In genomic region chr3:126737527-126737926, GRCh38 we compare ENCODE assay signal across 24 cellular contexts. TPM values are rescaled to one million over a fixed set of nuclear protein-coding genes. Genes with fewer than 3 reads are reported as not detected.
DNase-seq lines count a peak whose midpoint lies in the region; ATAC-seq and TF ChIP-seq lines count a peak whose summit lies in the region.
"Had no signal": no experiment of that assay in that cellular context is flagged by ENCODE, and none has a peak within 500 bp of the region (broad histone marks: within the 10 kb centered on the region; RNA-seq: fewer than 3 reads in every experiment).

No MANE protein-coding gene starts in this region.

- no peak overlapping the region for H3K23ac ChIP-seq in IMR-90 (ENCODE audit: low read depth, low read length)

- BruUV-seq in IMR-90 (replicated peaks; lab: Mats Ljungman, UMichigan), result no TSS peak

- no peaks in the 10 kb centered on the region for H3K27me3 ChIP-seq in IMR-90 (ENCODE audit: control insufficient read depth, insufficient read depth, low read length)
- H3K27me3 ChIP-seq: adrenal gland, BLaER1, spleen, suprapubic skin had no signal

- H4K91ac ChIP-seq in IMR-90 (ENCODE audit: insufficient read depth, low read depth, low read length), result no peak overlapping the region

- peaks cover 4% of the 10 kb centered on the region for H3K36me3 ChIP-seq in IMR-90 (ENCODE audit: control insufficient read depth, insufficient read depth, low read length)
- H3K36me3 ChIP-seq: adrenal gland had no signal

- no peak overlapping the region for H3K27ac Mint-ChIP-seq in mesothelial cell of epicardium
- H3K27ac Mint-ChIP-seq: activated T-cell treated with anti-CD3 and anti-CD28 coated beads, Interleukin-2, amount 50 U/mL, for 72 hours; IgD-negative memory B cell; nephron; progenitor cell of endocrine pancreas had no signal

- H2BK5ac ChIP-seq in IMR-90 (ENCODE audit: low read depth, low read length, poor library complexity, severe bottlenecking), result no peak overlapping the region

- no peak overlapping the region for H2AFZ ChIP-seq in IMR-90 (replicated peaks; ENCODE audit: low read length, poor library complexity)
- H2AFZ ChIP-seq: GM23248 had no signal

- peaks cover 56% of the 10 kb centered on the region for H3K36me3 Mint-ChIP-seq in mesothelial cell of epicardium

- no peak overlapping the region for H4K8ac ChIP-seq in IMR-90 (ENCODE audit: low read depth in 2 of 2, low read length in 2 of 2)

- peaks cover 8% of the 10 kb centered on the region; the same call in 1 of the 2 replicates for H3K9me1 ChIP-seq in IMR-90 (ENCODE audit: insufficient read depth, low read length)

- peak; percentile 25 for TF ChIP-seq CTCF in GM10266 (IDR thresholded peaks at IDR 0.05; ENCODE audit: control insufficient read depth, insufficient read depth, low read depth, missing control alignments)
- no peak for TF ChIP-seq CTCF in IMR-90 (conservative IDR thresholded peaks at IDR 0.05; ENCODE audit: low read depth, low read length)
- peak; percentile 27 for TF ChIP-seq CTCF in cardiac fibroblast (IDR thresholded peaks at IDR 0.05; ENCODE audit: low read depth, low read length)
- peak; percentile 40 for TF ChIP-seq CTCF in mesothelial cell of epicardium (IDR thresholded peaks at IDR 0.05; ENCODE audit: unreplicated experiment)
- TF ChIP-seq CTCF in GM10248 (IDR thresholded peaks at IDR 0.05; ENCODE audit: control extremely low read depth, extremely low read depth, low read depth, missing control alignments), result no peak

- no peak overlapping the region for H3K4me2 ChIP-seq in IMR-90 (ENCODE audit: low read depth, low read length)
- H3K4me2 ChIP-seq: BLaER1 had no signal

- TF ChIP-seq POLR2A in IMR-90 (IDR thresholded peaks at IDR 0.05; ENCODE audit: low read depth, low read length), result no peak

- H3K27me3 Mint-ChIP-seq in mesothelial cell of epicardium (ENCODE audit: low read depth), result no peaks in the 10 kb centered on the region
- H3K27me3 Mint-ChIP-seq: central memory CD8-positive, alpha-beta T cell; IgD-negative memory B cell; progenitor cell of endocrine pancreas had no signal

- H3K56ac ChIP-seq in IMR-90 (ENCODE audit: extremely low read depth, insufficient read depth, low read length), result peak overlapping the region; percentile 1; the same call in 1 of the 2 replicates

- H3K14ac ChIP-seq in IMR-90 (replicated peaks; ENCODE audit: low read depth, low read length), result no peak overlapping the region

- no peaks in the 10 kb centered on the region; a peak in 1 of 4 replicates for H3K79me1 ChIP-seq in IMR-90 (ENCODE audit: low read depth in 1 of 2, low read length in 2 of 2)

- H3K4me1 Mint-ChIP-seq in mesothelial cell of epicardium, result no peaks in the 10 kb centered on the region

- no peak for TF ChIP-seq RAD21 in IMR-90 (IDR thresholded peaks at IDR 0.05; ENCODE audit: low read length)

- H2BK120ac ChIP-seq in IMR-90 (ENCODE audit: low read depth, low read length), result no peak overlapping the region

- dilution Hi-C loops in IMR-90 (cut with HindIII; ENCODE audit: low sequenced_read_pairs, unreplicated experiment), result no loop called here

- POLR2A ChIA-PET in IMR-90 (lab: Charles Lee; ENCODE audit: unreplicated experiment), result no interaction called here
- POLR2A ChIA-PET in GM10248 (lab: Yijun Ruan, JAX), result no interaction called here

- peaks cover 2% of the 10 kb centered on the region; the same call in 1 of the 2 replicates for H3K4me1 ChIP-seq in IMR-90 (ENCODE audit: control insufficient read depth, insufficient read depth, low read length)
- H3K4me1 ChIP-seq: adrenal gland, spleen, suprapubic skin had no signal

- H4K20me1 ChIP-seq in IMR-90 (ENCODE audit: insufficient read depth, low read length), result no peaks in the 10 kb centered on the region

- in situ Hi-C loops in IMR-90 (cut with MboI; ENCODE audit: low sequenced_read_pairs), result no loop called here

- intact Hi-C loops in IMR-90 (cut with micrococcal nuclease), result no loop called here

- H3K9me3 Mint-ChIP-seq in mesothelial cell of epicardium, result peaks cover 23% of the 10 kb centered on the region
- H3K9me3 Mint-ChIP-seq: central memory CD8-positive, alpha-beta T cell had no signal

- no peak for DNase-seq in GM10266 (ENCODE audit: extremely low spot score)
- no peak for DNase-seq in IMR-90
- no peak for DNase-seq in cardiac fibroblast (ENCODE audit: low read depth in 2 of 2)
- no peak for DNase-seq in mesothelial cell of epicardium (ENCODE audit: low spot score in 2 of 2, unreplicated experiment in 2 of 2)
- DNase-seq in GM10248 (ENCODE audit: extremely low spot score), result no peak
- no peak for DNase-seq in glomerular visceral epithelial cell (ENCODE audit: extremely low spot score)
- DNase-seq: activated T-cell treated with anti-CD3 and anti-CD28 coated beads, Interleukin-2, amount 50 U/mL, for 72 hours; adrenal gland; effector CD8-positive, alpha-beta T cell; GF-D8; GM23248; hippocampal formation; NCI-H1930; NCI-H446 treated with DMSO at 0.1 percent for 48 hours; Right ventricle myocardium superior; spleen had no signal

- no peak overlapping the region for H3K4me3 Mint-ChIP-seq in mesothelial cell of epicardium
- H3K4me3 Mint-ChIP-seq: activated T-cell treated with anti-CD3 and anti-CD28 coated beads, Interleukin-2, amount 50 U/mL, for 72 hours; central memory CD8-positive, alpha-beta T cell; nephron had no signal

- H3K4me3 ChIP-seq in IMR-90 (ENCODE audit: insufficient read depth, low read depth, low read length), result no peak overlapping the region
- H3K4me3 ChIP-seq in cardiac fibroblast (replicated peaks in 1 of 2; ENCODE audit: low read depth in 2 of 2, low read length in 2 of 2), result no peak overlapping the region
- H3K4me3 ChIP-seq: adrenal gland, BLaER1, GM23248, spleen, suprapubic skin had no signal

- CTCF ChIA-PET in IMR-90 (lab: Yijun Ruan, JAX), result interaction anchor here (1.0 kb wide), 1 partner anchor 14 kb away, joined by 4 read pairs; no protein-coding TSS in a partner anchor
- CTCF ChIA-PET in GM10248 (lab: Yijun Ruan, JAX), result interaction anchor here (0.7 to 1.5 kb wide), 3 partner anchors 14 to 19 kb away, joined by 3 to 7 read pairs (median 3); no protein-coding TSS in a partner anchor

- H2BK20ac ChIP-seq in IMR-90 (ENCODE audit: low read depth, low read length), result no peak overlapping the region

- no peak overlapping the region for H3K27ac ChIP-seq in IMR-90 (ENCODE audit: insufficient read depth, low read length)
- H3K27ac ChIP-seq: adrenal gland, BLaER1, GM23248, spleen, suprapubic skin, VCaP had no signal

- ATAC-seq in IMR-90 (ENCODE audit: low read depth) (no peak), HG03135 (IDR thresholded peaks at IDR 0.05; ENCODE audit: unreplicated experiment) (no peak)
- ATAC-seq: activated T-cell treated with anti-CD3 and anti-CD28 coated beads, Interleukin-2, amount 50 U/mL, for 72 hours had no signal

- H3K4ac ChIP-seq in IMR-90 (ENCODE audit: low read depth, low read length), result no peak overlapping the region

- H2AK9ac ChIP-seq in IMR-90 (replicated peaks; ENCODE audit: low read depth, low read length, poor library complexity), result no peak overlapping the region

- H2BK15ac ChIP-seq in IMR-90 (ENCODE audit: low read depth, low read length), result no peak overlapping the region

- H3K9ac ChIP-seq in IMR-90 (ENCODE audit: low read depth, low read length), result no peak overlapping the region
- H3K9ac ChIP-seq: BLaER1, GM23248 had no signal

- no peak overlapping the region for H2AK5ac ChIP-seq in IMR-90 (ENCODE audit: low read depth, low read length)

- no peaks in the 10 kb centered on the region for H3K9me3 ChIP-seq in IMR-90 (ENCODE audit: control insufficient read depth, insufficient read depth, low read length)
- H3K9me3 ChIP-seq: adrenal gland, suprapubic skin had no signal

- no peak overlapping the region for H4K5ac ChIP-seq in IMR-90 (ENCODE audit: low read depth, low read length)

- H3K18ac ChIP-seq in IMR-90 (ENCODE audit: low read depth, low read length), result no peak overlapping the region

- WGBS in IMR-90 (ENCODE audit: extremely low coverage in 2 of 2, insufficient read length in 1 of 2), 2 experiments, result 98% methylated on average over 5 of the region's 7 CpGs; no CpG with 5 or more reads in 1 of the 2 experiments

TF ChIP-seq in IMR-90, 13 proteins besides CTCF, POLR2A, EP300 and RAD21 (continues in another document):
- TF ChIP-seq RCOR1 (IDR thresholded peaks at IDR 0.05; ENCODE audit: insufficient replicate concordance, low read length) (no peak), USF2 (IDR thresholded peaks at IDR 0.05; ENCODE audit: low read depth, low read length) (no peak), MAFK (IDR thresholded peaks at IDR 0.05; ENCODE audit: low read depth, low read length) (no peak), MXI1 (IDR thresholded peaks at IDR 0.05; ENCODE audit: borderline replicate concordance, low read depth, low read length) (no peak), RFX5 (IDR thresholded peaks at IDR 0.05; ENCODE audit: low read depth, low read length) (no peak), CEBPB (IDR thresholded peaks at IDR 0.05; ENCODE audit: low read depth, low read length) (no peak), CHD1 (IDR thresholded peaks at IDR 0.05; ENCODE audit: low read depth, low read length) (no peak), MAZ (IDR thresholded peaks at IDR 0.05; ENCODE audit: borderline replicate concordance, low read depth, low read length) (no peak), FOS (IDR thresholded peaks at IDR 0.05; ENCODE audit: low read depth, low read length) (no peak), SMC3 (IDR thresholded peaks at IDR 0.05; ENCODE audit: low read depth, low read length) (no peak), BHLHE40 (IDR thresholded peaks at IDR 0.05; ENCODE audit: low read depth, low read length) (no peak)
- TF ChIP-seq, protein P1, sequence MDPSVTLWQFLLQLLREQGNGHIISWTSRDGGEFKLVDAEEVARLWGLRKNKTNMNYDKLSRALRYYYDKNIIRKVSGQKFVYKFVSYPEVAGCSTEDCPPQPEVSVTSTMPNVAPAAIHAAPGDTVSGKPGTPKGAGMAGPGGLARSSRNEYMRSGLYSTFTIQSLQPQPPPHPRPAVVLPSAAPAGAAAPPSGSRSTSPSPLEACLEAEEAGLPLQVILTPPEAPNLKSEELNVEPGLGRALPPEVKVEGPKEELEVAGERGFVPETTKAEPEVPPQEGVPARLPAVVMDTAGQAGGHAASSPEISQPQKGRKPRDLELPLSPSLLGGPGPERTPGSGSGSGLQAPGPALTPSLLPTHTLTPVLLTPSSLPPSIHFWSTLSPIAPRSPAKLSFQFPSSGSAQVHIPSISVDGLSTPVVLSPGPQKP (IDR thresholded peaks at IDR 0.05; ENCODE audit: borderline replicate concordance, low read depth, low read length), result no peak

RNA-seq across cellular contexts. Expression of gene CHCHD6, which starts 33.5 kb away (rescaled TPM):
- total RNA-seq in IMR-90 (2012; rRNA removed), result 18.8 and 20.6 TPM in 2 replicates
- 28.9 and 29.1 TPM in 2 replicates for polyA plus RNA-seq in IMR-90 (2012; rRNA removed)
- 30.9 and 33.9 TPM in 2 replicates for polyA plus RNA-seq in IMR-90 (2012; cell fraction: cytosol; rRNA removed)
- polyA plus RNA-seq in IMR-90 (2012; cell fraction: nucleus; rRNA removed; ENCODE audit: low replicate concordance), result 15.3 and 19.0 TPM in 2 replicates
- 29.7 to 31.2 TPM (median 31.0 TPM) in 3 replicates for total RNA-seq in mesothelial cell of epicardium

Comparison
In these comparisons a context has a peak if more than half of its experiments do, and no peak if none do; other contexts are left out.
1. CTCF ChIP-seq: peak in GM10266 (single experiment), cardiac fibroblast (single experiment) and mesothelial cell of epicardium (single experiment); none in IMR-90 (single experiment) and GM10248 (single experiment).